In the genomic region with DNA sequence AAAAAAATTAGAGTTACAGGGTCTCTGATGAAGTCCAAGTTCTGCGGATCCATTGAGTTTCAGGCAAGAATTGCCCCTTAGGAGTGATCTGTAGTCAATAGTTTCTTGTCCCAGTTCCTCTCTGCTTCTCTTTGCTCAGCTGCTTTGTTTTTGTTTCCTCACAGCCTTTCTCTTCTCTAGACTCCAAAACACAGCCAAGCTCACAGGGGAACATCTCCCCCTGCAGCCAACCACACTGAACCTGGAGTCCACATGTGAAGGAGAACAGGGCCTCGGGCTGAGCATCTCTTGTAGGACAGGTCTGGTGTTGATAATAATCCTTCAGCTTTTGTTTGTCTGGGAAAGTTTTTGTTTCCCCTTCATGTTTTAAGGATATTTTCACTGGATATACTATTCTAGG, we compare ENCODE assay signal across 1 cellular context.
TF ChIP-seq lines count a peak whose summit lies in the region.

No MANE protein-coding gene starts in this region.

TF ChIP-seq in GM23338, 12 proteins besides CTCF, POLR2A, EP300 and RAD21:
- no peak for TF ChIP-seq ZNF462 (CRISPR knock-in tag; IDR thresholded peaks at IDR 0.05)
- TF ChIP-seq ZNF114 (CRISPR knock-in tag; IDR thresholded peaks at IDR 0.05): no peak
- TF ChIP-seq STAT1 (IDR thresholded peaks at IDR 0.05; ENCODE audit: unreplicated experiment): no peak
- TF ChIP-seq, protein P1, sequence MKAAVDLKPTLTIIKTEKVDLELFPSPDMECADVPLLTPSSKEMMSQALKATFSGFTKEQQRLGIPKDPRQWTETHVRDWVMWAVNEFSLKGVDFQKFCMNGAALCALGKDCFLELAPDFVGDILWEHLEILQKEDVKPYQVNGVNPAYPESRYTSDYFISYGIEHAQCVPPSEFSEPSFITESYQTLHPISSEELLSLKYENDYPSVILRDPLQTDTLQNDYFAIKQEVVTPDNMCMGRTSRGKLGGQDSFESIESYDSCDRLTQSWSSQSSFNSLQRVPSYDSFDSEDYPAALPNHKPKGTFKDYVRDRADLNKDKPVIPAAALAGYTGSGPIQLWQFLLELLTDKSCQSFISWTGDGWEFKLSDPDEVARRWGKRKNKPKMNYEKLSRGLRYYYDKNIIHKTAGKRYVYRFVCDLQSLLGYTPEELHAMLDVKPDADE (IDR thresholded peaks at IDR 0.05): no peak
- no peak for TF ChIP-seq CREB1 (CRISPR knock-in tag; IDR thresholded peaks at IDR 0.05; ENCODE audit: low read depth)
